ENCODE assay signal across 28 cellular contexts in genomic region chr18:5588529-5588928, GRCh38. TPM values are rescaled to one million over a fixed set of nuclear protein-coding genes. Genes with fewer than 3 reads are reported as not detected.
"Had no signal": no experiment of that assay in that cellular context is flagged by ENCODE, and none has a peak within 500 bp of the region (broad histone marks: within the 10 kb centered on the region; RNA-seq: fewer than 3 reads in every experiment).

No MANE protein-coding gene starts in this region.

- H3K27ac ChIP-seq: ascending aorta, cardiac muscle cell, VCaP had no signal

- DNase-seq: activated B cell treated with CpG ODN at 0.5 μM for 24 hours; activated CD4-positive, alpha-beta memory T cell treated with anti-CD3 and anti-CD28 coated beads for 36 hours; activated CD4-positive, alpha-beta T cell treated with anti-CD3 and anti-CD28 coated beads for 4 hours; activated CD4-positive, alpha-beta T cell treated with anti-CD3 and anti-CD28 coated beads, Interleukin-2, amount 10 ng/mL, durations not matched to agents 24 days and 14 days; activated CD4-positive, alpha-beta T cell treated with anti-CD3 and anti-CD28 coated beads, Interleukin-2, amount 50 U/mL, for 1 hour; activated CD4-positive, alpha-beta T cell treated with anti-CD3 and anti-CD28 coated beads, Interleukin-2, amount 50 U/mL, for 4 hours; activated CD4-positive, CD25-positive, alpha-beta regulatory T cell treated with anti-CD3 and anti-CD28 coated beads, Interleukin-2, amount 50 U/mL, for 72 hours; activated CD8-positive, alpha-beta memory T cell treated with anti-CD3 and anti-CD28 coated beads, Interleukin-2, amount 50 U/mL, for 48 hours; activated CD8-positive, alpha-beta T cell treated with anti-CD3 and anti-CD28 coated beads for 36 hours; activated effector memory CD4-positive, alpha-beta T cell treated with Interleukin-2 at 50 U/mL for 16 hours; activated gamma-delta T cell; activated naive CD4-positive, alpha-beta T cell treated with anti-CD3 and anti-CD28 coated beads, Interleukin-2, amount 10 ng/mL, durations not matched to agents 7 days and 5 days; activated naive CD4-positive, alpha-beta T cell treated with Interleukin-2 at 50 U/mL for 16 hours; activated naive CD8-positive, alpha-beta T cell treated with anti-CD3 and anti-CD28 coated beads, Interleukin-2, amount 10 ng/mL, durations not matched to agents 7 days and 5 days; activated naive CD8-positive, alpha-beta T cell treated with anti-CD3 and anti-CD28 coated beads, Interleukin-2, amount 50 U/mL, for 24 hours; activated T-cell treated with anti-CD3 and anti-CD28 coated beads, Interleukin-2, amount 50 U/mL, for 24 hours; activated T-cell treated with anti-CD3 and anti-CD28 coated beads, Interleukin-2, amount 50 U/mL, for 48 hours; amygdala; anterior cingulate cortex; caudate nucleus; T-helper 1 cell; T-helper 2 cell; T-helper 9 cell had no signal

- FAIRE-seq: bronchial epithelial cell had no signal

- H3K27me3 ChIP-seq: ascending aorta, cardiac muscle cell had no signal

- H3K4me3 ChIP-seq: ascending aorta, cardiac muscle cell had no signal

- H3K9me3 ChIP-seq: ascending aorta had no signal

- ATAC-seq: activated CD8-positive, alpha-beta T cell treated with anti-CD3 and anti-CD28 coated beads for 36 hours; activated naive CD8-positive, alpha-beta T cell treated with anti-CD3 and anti-CD28 coated beads, Interleukin-2, amount 50 U/mL, for 24 hours had no signal

- H3K4me1 ChIP-seq: ascending aorta had no signal

- H3K36me3 ChIP-seq: ascending aorta, cardiac muscle cell had no signal

RNA-seq across cellular contexts. Expression of gene EPB41L3, which starts 44.7 kb away (rescaled TPM):
- total RNA-seq: activated CD8-positive, alpha-beta memory T cell treated with anti-CD3 and anti-CD28 coated beads for 36 hours had no signal
